Comparison of ENCODE assay signal across 1 cellular context in the genomic region with DNA sequence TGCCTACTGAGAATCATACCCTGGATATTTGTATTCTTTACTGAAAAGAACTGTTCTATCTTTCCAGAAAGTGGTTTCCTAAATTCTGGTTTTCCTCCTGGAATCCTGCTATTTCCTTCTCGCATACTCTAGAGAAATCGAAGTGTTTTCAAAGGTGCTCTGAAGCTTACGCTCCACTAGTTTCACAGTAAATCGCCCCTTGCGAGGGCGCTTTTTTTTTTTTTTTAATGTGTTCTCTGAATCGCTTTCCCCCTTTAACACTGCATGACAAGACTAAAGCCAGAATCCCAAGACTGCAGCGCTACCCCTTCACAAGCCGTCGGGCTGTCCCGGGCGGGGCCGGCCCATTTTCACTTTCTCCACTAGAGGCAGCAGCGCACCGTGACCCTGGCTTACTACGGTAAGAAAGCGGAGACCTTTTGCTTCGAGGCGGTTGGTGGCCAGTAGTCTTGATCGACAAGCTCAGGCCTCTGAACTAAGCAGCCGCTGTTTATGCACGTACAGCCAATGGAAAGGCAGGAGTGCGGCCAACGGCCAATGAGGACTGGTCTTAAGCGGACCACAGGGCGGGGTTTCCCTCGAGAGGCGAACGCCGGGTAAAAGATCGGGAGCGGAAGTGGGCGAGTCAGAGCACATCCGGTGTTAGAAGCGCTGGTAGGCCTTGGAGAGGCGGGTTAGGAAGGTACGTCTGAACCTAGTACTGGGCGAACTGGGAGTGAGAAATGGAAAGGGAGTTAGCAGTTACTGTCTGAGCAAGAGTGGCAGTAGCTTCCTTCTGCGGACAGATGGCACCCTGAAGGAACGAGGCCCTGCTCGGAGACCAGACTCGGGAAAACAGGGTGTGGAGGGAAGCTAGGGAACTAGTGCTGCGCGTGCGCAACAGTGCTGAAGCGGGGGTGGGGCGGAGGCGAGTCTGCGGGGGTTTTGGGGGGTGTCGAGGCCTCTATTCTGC.
TF ChIP-seq lines count a peak whose summit lies in the region.

A gene with protein sequence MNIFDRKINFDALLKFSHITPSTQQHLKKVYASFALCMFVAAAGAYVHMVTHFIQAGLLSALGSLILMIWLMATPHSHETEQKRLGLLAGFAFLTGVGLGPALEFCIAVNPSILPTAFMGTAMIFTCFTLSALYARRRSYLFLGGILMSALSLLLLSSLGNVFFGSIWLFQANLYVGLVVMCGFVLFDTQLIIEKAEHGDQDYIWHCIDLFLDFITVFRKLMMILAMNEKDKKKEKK (plus strand): TSS at position 628 of the 952 bp plus-strand sequence. CDS start 10,937 bp downstream, outside the sequence.

TF ChIP-seq in HepG2, 621 proteins besides CTCF, POLR2A, EP300 and RAD21 (continued from another document and continues in another):
- TF ChIP-seq, protein P1, sequence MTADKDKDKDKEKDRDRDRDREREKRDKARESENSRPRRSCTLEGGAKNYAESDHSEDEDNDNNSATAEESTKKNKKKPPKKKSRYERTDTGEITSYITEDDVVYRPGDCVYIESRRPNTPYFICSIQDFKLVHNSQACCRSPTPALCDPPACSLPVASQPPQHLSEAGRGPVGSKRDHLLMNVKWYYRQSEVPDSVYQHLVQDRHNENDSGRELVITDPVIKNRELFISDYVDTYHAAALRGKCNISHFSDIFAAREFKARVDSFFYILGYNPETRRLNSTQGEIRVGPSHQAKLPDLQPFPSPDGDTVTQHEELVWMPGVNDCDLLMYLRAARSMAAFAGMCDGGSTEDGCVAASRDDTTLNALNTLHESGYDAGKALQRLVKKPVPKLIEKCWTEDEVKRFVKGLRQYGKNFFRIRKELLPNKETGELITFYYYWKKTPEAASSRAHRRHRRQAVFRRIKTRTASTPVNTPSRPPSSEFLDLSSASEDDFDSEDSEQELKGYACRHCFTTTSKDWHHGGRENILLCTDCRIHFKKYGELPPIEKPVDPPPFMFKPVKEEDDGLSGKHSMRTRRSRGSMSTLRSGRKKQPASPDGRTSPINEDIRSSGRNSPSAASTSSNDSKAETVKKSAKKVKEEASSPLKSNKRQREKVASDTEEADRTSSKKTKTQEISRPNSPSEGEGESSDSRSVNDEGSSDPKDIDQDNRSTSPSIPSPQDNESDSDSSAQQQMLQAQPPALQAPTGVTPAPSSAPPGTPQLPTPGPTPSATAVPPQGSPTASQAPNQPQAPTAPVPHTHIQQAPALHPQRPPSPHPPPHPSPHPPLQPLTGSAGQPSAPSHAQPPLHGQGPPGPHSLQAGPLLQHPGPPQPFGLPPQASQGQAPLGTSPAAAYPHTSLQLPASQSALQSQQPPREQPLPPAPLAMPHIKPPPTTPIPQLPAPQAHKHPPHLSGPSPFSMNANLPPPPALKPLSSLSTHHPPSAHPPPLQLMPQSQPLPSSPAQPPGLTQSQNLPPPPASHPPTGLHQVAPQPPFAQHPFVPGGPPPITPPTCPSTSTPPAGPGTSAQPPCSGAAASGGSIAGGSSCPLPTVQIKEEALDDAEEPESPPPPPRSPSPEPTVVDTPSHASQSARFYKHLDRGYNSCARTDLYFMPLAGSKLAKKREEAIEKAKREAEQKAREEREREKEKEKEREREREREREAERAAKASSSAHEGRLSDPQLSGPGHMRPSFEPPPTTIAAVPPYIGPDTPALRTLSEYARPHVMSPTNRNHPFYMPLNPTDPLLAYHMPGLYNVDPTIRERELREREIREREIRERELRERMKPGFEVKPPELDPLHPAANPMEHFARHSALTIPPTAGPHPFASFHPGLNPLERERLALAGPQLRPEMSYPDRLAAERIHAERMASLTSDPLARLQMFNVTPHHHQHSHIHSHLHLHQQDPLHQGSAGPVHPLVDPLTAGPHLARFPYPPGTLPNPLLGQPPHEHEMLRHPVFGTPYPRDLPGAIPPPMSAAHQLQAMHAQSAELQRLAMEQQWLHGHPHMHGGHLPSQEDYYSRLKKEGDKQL (CRISPR knock-in tag; IDR thresholded peaks at IDR 0.05; ENCODE audit: low read depth), result no peak
- no peak for TF ChIP-seq PRDM15 (CRISPR knock-in tag; IDR thresholded peaks at IDR 0.05)
- peak; percentile 68; the same call in 1 of the 2 replicates for TF ChIP-seq TMF1 (CRISPR knock-in tag; IDR thresholded peaks at IDR 0.05; ENCODE audit: low read depth)
- peak; percentile 46; the same call in 1 of the 2 replicates for TF ChIP-seq CBFB (CRISPR knock-in tag; IDR thresholded peaks at IDR 0.05)
- TF ChIP-seq EHMT2 (IDR thresholded peaks at IDR 0.05; ENCODE audit: borderline replicate concordance, low read depth, low read length), result no peak
- TF ChIP-seq SIN3B (IDR thresholded peaks at IDR 0.05; ENCODE audit: low read length), result no peak
- no peak; the same call in 1 of the 2 replicates for TF ChIP-seq DNMT3B (CRISPR knock-in tag; conservative IDR thresholded peaks at IDR 0.05)
- no peak for TF ChIP-seq ZNF552 (CRISPR knock-in tag; IDR thresholded peaks at IDR 0.05; ENCODE audit: borderline replicate concordance)
- no peak for TF ChIP-seq SCMH1 (CRISPR knock-in tag; IDR thresholded peaks at IDR 0.05; ENCODE audit: borderline replicate concordance)
- peak; percentile 70; the same call in 1 of the 2 replicates for TF ChIP-seq HOXA5 (CRISPR knock-in tag; IDR thresholded peaks at IDR 0.05)
- peak; percentile 90; the same call in 1 of the 2 replicates for TF ChIP-seq ZNF136 (CRISPR knock-in tag; IDR thresholded peaks at IDR 0.05; ENCODE audit: low read depth)
- TF ChIP-seq MED13 (CRISPR knock-in tag; IDR thresholded peaks at IDR 0.05), result no peak
- TF ChIP-seq PREB (CRISPR knock-in tag; IDR thresholded peaks at IDR 0.05), result no peak
- no peak; the same call in 1 of the 2 replicates for TF ChIP-seq MAF1 (CRISPR knock-in tag; IDR thresholded peaks at IDR 0.05; ENCODE audit: borderline replicate concordance)
- TF ChIP-seq PAWR (CRISPR knock-in tag; IDR thresholded peaks at IDR 0.05; ENCODE audit: borderline replicate concordance), result no peak
- no peak; the same call in 1 of the 2 replicates for TF ChIP-seq ZNF792 (CRISPR knock-in tag; IDR thresholded peaks at IDR 0.05)
- no peak for TF ChIP-seq ZNF567 (CRISPR knock-in tag; IDR thresholded peaks at IDR 0.05; ENCODE audit: borderline replicate concordance)
- peak; percentile 88 for TF ChIP-seq FOXM1 (CRISPR knock-in tag; IDR thresholded peaks at IDR 0.05)
- TF ChIP-seq ATF7 (IDR thresholded peaks at IDR 0.05), result no peak
- no peak for TF ChIP-seq ATF7 (CRISPR knock-in tag; IDR thresholded peaks at IDR 0.05)
- TF ChIP-seq ZNF333 (CRISPR knock-in tag; IDR thresholded peaks at IDR 0.05; ENCODE audit: borderline replicate concordance), result no peak
- no peak for TF ChIP-seq ZNF703 (CRISPR knock-in tag; IDR thresholded peaks at IDR 0.05; ENCODE audit: borderline replicate concordance)
- no peak for TF ChIP-seq NRL (CRISPR knock-in tag; IDR thresholded peaks at IDR 0.05; ENCODE audit: borderline replicate concordance)
- TF ChIP-seq AGO1 (IDR thresholded peaks at IDR 0.05; ENCODE audit: low read depth, low read length, poor library complexity, severe bottlenecking), result no peak
- TF ChIP-seq ZSCAN21 (CRISPR knock-in tag; IDR thresholded peaks at IDR 0.05; ENCODE audit: borderline replicate concordance), result 0 out of 2 replicates have a peak, but pooled peaks have one; percentile 34
- TF ChIP-seq, protein P2, sequence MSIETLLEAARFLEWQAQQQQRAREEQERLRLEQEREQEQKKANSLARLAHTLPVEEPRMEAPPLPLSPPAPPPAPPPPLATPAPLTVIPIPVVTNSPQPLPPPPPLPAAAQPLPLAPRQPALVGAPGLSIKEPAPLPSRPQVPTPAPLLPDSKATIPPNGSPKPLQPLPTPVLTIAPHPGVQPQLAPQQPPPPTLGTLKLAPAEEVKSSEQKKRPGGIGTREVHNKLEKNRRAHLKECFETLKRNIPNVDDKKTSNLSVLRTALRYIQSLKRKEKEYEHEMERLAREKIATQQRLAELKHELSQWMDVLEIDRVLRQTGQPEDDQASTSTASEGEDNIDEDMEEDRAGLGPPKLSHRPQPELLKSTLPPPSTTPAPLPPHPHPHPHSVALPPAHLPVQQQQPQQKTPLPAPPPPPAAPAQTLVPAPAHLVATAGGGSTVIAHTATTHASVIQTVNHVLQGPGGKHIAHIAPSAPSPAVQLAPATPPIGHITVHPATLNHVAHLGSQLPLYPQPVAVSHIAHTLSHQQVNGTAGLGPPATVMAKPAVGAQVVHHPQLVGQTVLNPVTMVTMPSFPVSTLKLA (IDR thresholded peaks at IDR 0.05), result peak; percentile 20; the same call in 1 of the 2 replicates
- peak; percentile 46; the same call in 1 of the 2 replicates for TF ChIP-seq PPARG (CRISPR knock-in tag; conservative IDR thresholded peaks at IDR 0.05)
- TF ChIP-seq KLF13 (CRISPR knock-in tag; IDR thresholded peaks at IDR 0.05), result no peak
- no peak for TF ChIP-seq RNF219 (CRISPR knock-in tag; IDR thresholded peaks at IDR 0.05)
- no peak for TF ChIP-seq ZNF678 (CRISPR knock-in tag; IDR thresholded peaks at IDR 0.05)
- no peak for TF ChIP-seq ZNF7 (CRISPR knock-in tag; IDR thresholded peaks at IDR 0.05)
- TF ChIP-seq ZNF616 (CRISPR knock-in tag; IDR thresholded peaks at IDR 0.05; ENCODE audit: low read depth), result no peak
- peak; percentile 44; the same call in 1 of the 2 replicates for TF ChIP-seq ZNF556 (CRISPR knock-in tag; IDR thresholded peaks at IDR 0.05; ENCODE audit: borderline replicate concordance)
